In the genomic region with DNA sequence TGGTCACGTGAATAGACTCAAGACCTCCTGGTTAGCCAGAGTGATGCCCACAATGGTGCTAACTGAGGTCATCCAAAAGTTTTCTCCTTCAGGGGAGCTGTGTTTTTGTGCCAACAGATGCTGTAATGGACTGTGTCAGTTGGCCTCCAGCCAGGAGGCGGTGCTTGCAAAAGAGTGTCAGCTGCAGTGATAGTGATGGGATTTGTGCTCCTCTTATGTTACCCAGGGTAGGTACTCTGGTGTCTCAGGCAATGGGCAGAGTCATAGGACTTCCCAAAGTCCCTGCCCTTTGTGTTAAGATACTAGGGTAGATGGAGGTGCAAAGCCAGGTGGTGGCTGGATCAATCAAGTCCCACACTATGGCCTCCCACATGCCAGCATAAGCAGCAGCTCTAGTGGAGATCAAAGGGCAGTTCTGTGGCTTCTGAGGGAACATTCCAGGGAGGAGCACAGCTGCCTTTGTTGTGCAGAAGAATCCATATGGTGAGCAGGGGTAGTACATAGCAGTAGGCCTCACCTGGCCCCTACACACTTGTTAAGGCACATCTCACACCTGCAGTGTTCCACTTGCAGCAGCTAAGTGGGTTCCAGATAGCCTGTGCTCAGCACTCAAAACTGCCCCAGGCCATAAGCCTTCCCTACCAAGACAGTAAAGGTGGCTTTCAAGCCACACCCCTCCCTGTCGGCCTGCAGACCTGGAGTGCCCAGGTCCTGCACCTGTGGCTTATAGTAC, we compare ENCODE assay signal across 1 cellular context.
TF ChIP-seq lines count a peak whose summit lies in the region.

No MANE protein-coding gene starts in this region.

TF ChIP-seq in HepG2, 621 proteins besides CTCF, POLR2A, EP300 and RAD21 (continued from another document):
- TF ChIP-seq, protein P1, sequence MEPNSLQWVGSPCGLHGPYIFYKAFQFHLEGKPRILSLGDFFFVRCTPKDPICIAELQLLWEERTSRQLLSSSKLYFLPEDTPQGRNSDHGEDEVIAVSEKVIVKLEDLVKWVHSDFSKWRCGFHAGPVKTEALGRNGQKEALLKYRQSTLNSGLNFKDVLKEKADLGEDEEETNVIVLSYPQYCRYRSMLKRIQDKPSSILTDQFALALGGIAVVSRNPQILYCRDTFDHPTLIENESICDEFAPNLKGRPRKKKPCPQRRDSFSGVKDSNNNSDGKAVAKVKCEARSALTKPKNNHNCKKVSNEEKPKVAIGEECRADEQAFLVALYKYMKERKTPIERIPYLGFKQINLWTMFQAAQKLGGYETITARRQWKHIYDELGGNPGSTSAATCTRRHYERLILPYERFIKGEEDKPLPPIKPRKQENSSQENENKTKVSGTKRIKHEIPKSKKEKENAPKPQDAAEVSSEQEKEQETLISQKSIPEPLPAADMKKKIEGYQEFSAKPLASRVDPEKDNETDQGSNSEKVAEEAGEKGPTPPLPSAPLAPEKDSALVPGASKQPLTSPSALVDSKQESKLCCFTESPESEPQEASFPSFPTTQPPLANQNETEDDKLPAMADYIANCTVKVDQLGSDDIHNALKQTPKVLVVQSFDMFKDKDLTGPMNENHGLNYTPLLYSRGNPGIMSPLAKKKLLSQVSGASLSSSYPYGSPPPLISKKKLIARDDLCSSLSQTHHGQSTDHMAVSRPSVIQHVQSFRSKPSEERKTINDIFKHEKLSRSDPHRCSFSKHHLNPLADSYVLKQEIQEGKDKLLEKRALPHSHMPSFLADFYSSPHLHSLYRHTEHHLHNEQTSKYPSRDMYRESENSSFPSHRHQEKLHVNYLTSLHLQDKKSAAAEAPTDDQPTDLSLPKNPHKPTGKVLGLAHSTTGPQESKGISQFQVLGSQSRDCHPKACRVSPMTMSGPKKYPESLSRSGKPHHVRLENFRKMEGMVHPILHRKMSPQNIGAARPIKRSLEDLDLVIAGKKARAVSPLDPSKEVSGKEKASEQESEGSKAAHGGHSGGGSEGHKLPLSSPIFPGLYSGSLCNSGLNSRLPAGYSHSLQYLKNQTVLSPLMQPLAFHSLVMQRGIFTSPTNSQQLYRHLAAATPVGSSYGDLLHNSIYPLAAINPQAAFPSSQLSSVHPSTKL (CRISPR knock-in tag; IDR thresholded peaks at IDR 0.05), result peak; percentile 85
- peak; percentile 61; the same call in 1 of the 2 replicates for TF ChIP-seq ZNF205 (CRISPR knock-in tag; IDR thresholded peaks at IDR 0.05)
